In genomic region chr5:41270423-41271251, GRCh38 we compare ENCODE assay signal across 8 cellular contexts. TPM values are rescaled to one million over a fixed set of nuclear protein-coding genes. Genes with fewer than 3 reads are reported as not detected.
DNase-seq lines count a peak whose midpoint lies in the region; ATAC-seq and TF ChIP-seq lines count a peak whose summit lies in the region.

No MANE protein-coding gene starts in this region.

- TF ChIP-seq RAD21 in IMR-90 (IDR thresholded peaks at IDR 0.05; ENCODE audit: low read length), result peak; percentile 77
- TF ChIP-seq RAD21 in SK-N-SH (IDR thresholded peaks at IDR 0.05; ENCODE audit: low read length), result peak; percentile 94

- peak overlapping the region; percentile 69; the same call in 1 of the 2 replicates for H4K91ac ChIP-seq in IMR-90 (ENCODE audit: insufficient read depth, low read depth, low read length)

- WGBS in IMR-90 (ENCODE audit: extremely low coverage in 2 of 2, insufficient read length in 1 of 2), 2 experiments, result no CpG with 5 or more reads among the region's 2 CpGs
- whole genome bisulfite sequencing in SK-N-SH (ENCODE audit: low lambda C conversion rate), result 48% methylated on average over 2 of the region's 2 CpGs
- WGBS in ovary, 3 donors, result 15 to 36% (median 19%) methylated on average over 2 of the region's 2 CpGs

- BruUV-seq in IMR-90 (replicated peaks; lab: Mats Ljungman, UMichigan), result no TSS peak

- H3K4me3 ChIP-seq in IMR-90 (ENCODE audit: insufficient read depth, low read depth, low read length), result no peak overlapping the region
- H3K4me3 ChIP-seq in SK-N-SH (ENCODE audit: low read depth in 2 of 2, low read length in 1 of 2), result no peak overlapping the region; a peak in 1 of 4 replicates
- no peak overlapping the region for H3K4me3 ChIP-seq in foreskin fibroblast (ENCODE audit: low read depth in 1 of 2, low read length in 2 of 2)
- H3K4me3 ChIP-seq in ovary, result no peak overlapping the region

- H3K9me3 ChIP-seq in IMR-90 (ENCODE audit: control insufficient read depth, insufficient read depth, low read length), result no peaks in the 10 kb centered on the region
- H3K9me3 ChIP-seq in SK-N-SH, result no peaks in the 10 kb centered on the region
- H3K9me3 ChIP-seq in ovary, result no peaks in the 10 kb centered on the region

- in situ Hi-C loops in IMR-90 (cut with MboI; ENCODE audit: low sequenced_read_pairs), result loop anchor here (25.0 kb wide), 1 partner anchor 567 kb away; no protein-coding TSS in a partner anchor

- TF ChIP-seq POLR2A in IMR-90 (IDR thresholded peaks at IDR 0.05; ENCODE audit: low read depth, low read length) (no peak), ovary (IDR thresholded peaks at IDR 0.05) (no peak)

- H3K14ac ChIP-seq in IMR-90 (replicated peaks; ENCODE audit: low read depth, low read length), result no peak overlapping the region

- no peaks in the 10 kb centered on the region for H3K79me1 ChIP-seq in IMR-90 (ENCODE audit: low read depth in 1 of 2, low read length in 2 of 2)

- CTCF ChIA-PET in IMR-90 (lab: Yijun Ruan, JAX), result interaction anchor here (0.5 to 1.1 kb wide), 8 partner anchors 9 to 368 kb away, joined by 3 to 7 read pairs (median 4); no protein-coding TSS in a partner anchor
- CTCF ChIA-PET in SK-N-SH (lab: Yijun Ruan, JAX), result interaction anchor here (0.6 to 4.1 kb wide), 45 partner anchors 8 to 1309 kb away, joined by 3 to 25 read pairs (median 3); partner anchors contain the start of genes C7 and PLCXD3

- H2BK15ac ChIP-seq in IMR-90 (ENCODE audit: low read depth, low read length), result 0 out of 3 replicates have a peak overlapping the region, but pooled peaks have one; percentile 55

- peak overlapping the region; percentile 28; the same call in 1 of the 2 replicates for H2BK120ac ChIP-seq in IMR-90 (ENCODE audit: low read depth, low read length)

- intact Hi-C loops in IMR-90 (cut with micrococcal nuclease) (loop anchor here (2.0 to 5.0 kb wide), 4 partner anchors 76 to 367 kb away; no protein-coding TSS in a partner anchor), ovary (cut with DNase I) (loop anchor here in 1 of 4 donors (10.0 kb wide), 1 partner anchor 554 kb away; no protein-coding TSS in a partner anchor)

- H3K4me2 ChIP-seq in IMR-90 (ENCODE audit: low read depth, low read length), result no peak overlapping the region
- no peak overlapping the region for H3K4me2 ChIP-seq in SK-N-SH

- no peak overlapping the region for H2AFZ ChIP-seq in IMR-90 (replicated peaks; ENCODE audit: low read length, poor library complexity)
- no peak overlapping the region for H2AFZ ChIP-seq in SK-N-SH (ENCODE audit: low read depth)

- DNase-seq in GM04503 (ENCODE audit: low read depth) (peak; percentile 11), IMR-90 (peak; percentile 76), SK-N-SH (peak; percentile 18), foreskin fibroblast (peak; percentile 17 to 69), ovary (peak; percentile 46 to 76 (median 50))
- no peak for DNase-seq in activated CD4-positive, alpha-beta T cell treated with anti-CD3 and anti-CD28 coated beads, Interleukin-2, amount 50 U/mL, for 1 hour

- H3K56ac ChIP-seq in IMR-90 (ENCODE audit: extremely low read depth, insufficient read depth, low read length), result no peak overlapping the region

- ATAC-seq in GM21447 (IDR thresholded peaks at IDR 0.05; ENCODE audit: unreplicated experiment), result peak; percentile 84
- peak; percentile 89 for ATAC-seq in IMR-90 (ENCODE audit: low read depth)
- ATAC-seq in HG03095 (IDR thresholded peaks at IDR 0.05; ENCODE audit: unreplicated experiment), result no peak

- H3K27me3 ChIP-seq in IMR-90 (ENCODE audit: control insufficient read depth, insufficient read depth, low read length) (no peaks in the 10 kb centered on the region), SK-N-SH (ENCODE audit: insufficient read depth) (no peaks in the 10 kb centered on the region), ovary (no peaks in the 10 kb centered on the region)

- H3K36me3 ChIP-seq in IMR-90 (ENCODE audit: control insufficient read depth, insufficient read depth, low read length) (no peaks in the 10 kb centered on the region), SK-N-SH (replicated peaks in 1 of 2; ENCODE audit: control insufficient read depth in 1 of 2, insufficient read depth in 2 of 2, low read length in 1 of 2) (no peaks in the 10 kb centered on the region), ovary (no peaks in the 10 kb centered on the region)

- H4K5ac ChIP-seq in IMR-90 (ENCODE audit: low read depth, low read length), result no peak overlapping the region; the same call in 1 of the 2 replicates

- H2BK20ac ChIP-seq in IMR-90 (ENCODE audit: low read depth, low read length), result 0 out of 2 replicates have a peak overlapping the region, but pooled peaks have one; percentile 70

- dilution Hi-C loops in IMR-90 (cut with HindIII; ENCODE audit: low sequenced_read_pairs, unreplicated experiment), result no loop called here

- H2AK5ac ChIP-seq in IMR-90 (ENCODE audit: low read depth, low read length), result no peak overlapping the region

- no peak overlapping the region; the same call in 1 of the 2 replicates for H3K18ac ChIP-seq in IMR-90 (ENCODE audit: low read depth, low read length)

- peak overlapping the region; percentile 17 for H2BK5ac ChIP-seq in IMR-90 (ENCODE audit: low read depth, low read length, poor library complexity, severe bottlenecking)

- 0 out of 4 replicates have a peak overlapping the region, but pooled peaks of 1 of the 2 experiments have one; percentile 26 for H4K8ac ChIP-seq in IMR-90 (ENCODE audit: low read depth in 2 of 2, low read length in 2 of 2)

- H3K9ac ChIP-seq in IMR-90 (ENCODE audit: low read depth, low read length) (no peak overlapping the region; the same call in 1 of the 2 replicates), SK-N-SH (no peak overlapping the region)

- H3K23ac ChIP-seq in IMR-90 (ENCODE audit: low read depth, low read length), result no peak overlapping the region

- H4K20me1 ChIP-seq in IMR-90 (ENCODE audit: insufficient read depth, low read length), result no peaks in the 10 kb centered on the region
- no peaks in the 10 kb centered on the region for H4K20me1 ChIP-seq in SK-N-SH (ENCODE audit: insufficient read depth)

- H3K4me1 ChIP-seq in IMR-90 (ENCODE audit: control insufficient read depth, insufficient read depth, low read length) (peaks cover 6% of the 10 kb centered on the region), SK-N-SH (ENCODE audit: control insufficient read depth in 1 of 2, insufficient read depth in 2 of 2, low read depth in 1 of 2, low read length in 1 of 2) (peaks cover 0 to 5% of the 10 kb centered on the region in 2 experiments; a peak in 3 of 4 replicates), ovary (ENCODE audit: insufficient read depth) (peaks cover 2% of the 10 kb centered on the region)

- peak; percentile 80 for TF ChIP-seq CTCF in IMR-90 (conservative IDR thresholded peaks at IDR 0.05; ENCODE audit: low read depth, low read length)
- TF ChIP-seq CTCF in SK-N-SH (IDR thresholded peaks at IDR 0.05), result peak; percentile 91
- peak; percentile 82 for TF ChIP-seq CTCF in foreskin fibroblast (IDR thresholded peaks at IDR 0.05; ENCODE audit: low read depth, low read length)
- peak; percentile 36 to 88 (median 72) for TF ChIP-seq CTCF in ovary (IDR thresholded peaks at IDR 0.05)

- no peaks in the 10 kb centered on the region for H3K79me2 ChIP-seq in SK-N-SH (ENCODE audit: insufficient read depth)

- H3K27ac ChIP-seq in IMR-90 (ENCODE audit: insufficient read depth, low read length) (no peak overlapping the region), SK-N-SH (ENCODE audit: low read depth in 2 of 2, low read length in 1 of 2) (peak overlapping the region in 1 of 2 experiments; percentile 43; a peak in 2 of 4 replicates), ovary (no peak overlapping the region)

- H3K9me2 ChIP-seq in SK-N-SH, result no peaks in the 10 kb centered on the region

- TF ChIP-seq EP300 in SK-N-SH (IDR thresholded peaks at IDR 0.05; ENCODE audit: borderline replicate concordance in 1 of 2, low read depth in 1 of 2, low read length in 1 of 2) (no peak), ovary (IDR thresholded peaks at IDR 0.05) (no peak)

- no peaks in the 10 kb centered on the region for H3F3A ChIP-seq in SK-N-SH (replicated peaks; ENCODE audit: insufficient read depth)

- no peak overlapping the region; the same call in 1 of the 2 replicates for H3K4ac ChIP-seq in IMR-90 (ENCODE audit: low read depth, low read length)

- no peaks in the 10 kb centered on the region for H3K9me1 ChIP-seq in IMR-90 (ENCODE audit: insufficient read depth, low read length)

- H2AK9ac ChIP-seq in IMR-90 (replicated peaks; ENCODE audit: low read depth, low read length, poor library complexity), result no peak overlapping the region

- POLR2A ChIA-PET in IMR-90 (lab: Charles Lee; ENCODE audit: unreplicated experiment), result no interaction called here
- POLR2A ChIA-PET in SK-N-SH (lab: Yijun Ruan, JAX), result interaction anchor here (1.1 to 1.4 kb wide), 2 partner anchors 240 to 361 kb away, joined by 3 read pairs; partner anchors contain the start of genes C7 and PLCXD3

TF ChIP-seq in IMR-90, 13 proteins besides CTCF, POLR2A, EP300 and RAD21:
- TF ChIP-seq FOS (IDR thresholded peaks at IDR 0.05; ENCODE audit: low read depth, low read length), result no peak
- TF ChIP-seq NFE2L2 (IDR thresholded peaks at IDR 0.05; ENCODE audit: low read depth, low read length), result no peak
- TF ChIP-seq CHD1 (IDR thresholded peaks at IDR 0.05; ENCODE audit: low read depth, low read length), result no peak
- TF ChIP-seq SMC3 (IDR thresholded peaks at IDR 0.05; ENCODE audit: low read depth, low read length), result peak; percentile 85
- no peak for TF ChIP-seq MAFK (IDR thresholded peaks at IDR 0.05; ENCODE audit: low read depth, low read length)
- no peak for TF ChIP-seq MAZ (IDR thresholded peaks at IDR 0.05; ENCODE audit: borderline replicate concordance, low read depth, low read length)

TF ChIP-seq in SK-N-SH, 30 proteins besides CTCF, POLR2A, EP300 and RAD21:
- no peak for TF ChIP-seq GABPA (IDR thresholded peaks at IDR 0.05; ENCODE audit: low read depth)
- peak; percentile 95 for TF ChIP-seq SMC3 (IDR thresholded peaks at IDR 0.05; ENCODE audit: low read depth, low read length)
- TF ChIP-seq RCOR1 (IDR thresholded peaks at IDR 0.05; ENCODE audit: low read length), result peak; percentile 52; the same call in 1 of the 2 replicates
- no peak for TF ChIP-seq MXI1 (IDR thresholded peaks at IDR 0.05; ENCODE audit: low read depth, low read length)
- 0 out of 2 replicates have a peak, but pooled peaks have one; percentile 6 for TF ChIP-seq NRF1 (IDR thresholded peaks at IDR 0.05; ENCODE audit: low read depth, low read length)

RNA-seq across cellular contexts. Expression of gene C6, which starts 57.3 kb away (rescaled TPM):
- under 0.01 and 0.18 TPM in 2 replicates for total RNA-seq in IMR-90 (2012; rRNA removed)
- polyA plus RNA-seq in IMR-90 (2012; rRNA removed), result 0.05 and 0.09 TPM in 2 replicates
- 0.05 and 0.08 TPM in 2 replicates for polyA plus RNA-seq in IMR-90 (2012; cell fraction: cytosol; rRNA removed)
- polyA plus RNA-seq in IMR-90 (2012; cell fraction: nucleus; rRNA removed; ENCODE audit: low replicate concordance), result 0.12 and 0.32 TPM in 2 replicates
- 0.02 and 0.08 TPM in 2 replicates for polyA plus RNA-seq in SK-N-SH (2012; rRNA removed)
- 0.05 and 0.09 TPM in 2 replicates for polyA plus RNA-seq in SK-N-SH (2012; cell fraction: cytosol; rRNA removed)
- polyA plus RNA-seq in SK-N-SH (2012; cell fraction: nucleus; rRNA removed), result 0.06 TPM in 2 replicates
- 10 to 100 TPM in 3 of 7 donors, 1 to 10 TPM in 4; 1.6 to 61.9 (median 9.3) TPM for total RNA-seq in ovary
- polyA plus RNA-seq in ovary, result 1 to 10 TPM; 6.0 to 7.4 TPM
